ENCODE assay signal across 23 cellular contexts in genomic region chr17:542943-543342, GRCh38.
"Had no signal": no experiment of that assay in that cellular context is flagged by ENCODE, and none has a peak within 500 bp of the region (broad histone marks: within the 10 kb centered on the region; RNA-seq: fewer than 3 reads in every experiment).

No MANE protein-coding gene starts in this region.

- H2AFZ ChIP-seq: parathyroid adenoma had no signal

- H3K9ac ChIP-seq: parathyroid adenoma had no signal

- H3K27ac Mint-ChIP-seq: activated naive CD4-positive, alpha-beta T cell treated with anti-CD3 and anti-CD28 coated beads for 36 hours; nephron; T-cell; T-helper 2 cell treated with Interferon-gamma antibody and Interleukin-4, amounts not matched to agents 5 μg/mL and 100 μg/mL, for 36 hours had no signal

- H3K27ac ChIP-seq: ascending aorta, foreskin keratinocyte, parathyroid adenoma, stomach, suprapubic skin, tibial nerve, WERI-Rb-1 had no signal

- H3K4me3 ChIP-seq: ascending aorta, stomach, suprapubic skin, tibial nerve had no signal

- H3K9me3 ChIP-seq: ascending aorta, stomach, suprapubic skin, tibial nerve had no signal

- H3K4me1 ChIP-seq: ascending aorta, foreskin keratinocyte, suprapubic skin had no signal

- H3K4me3 Mint-ChIP-seq: activated naive CD4-positive, alpha-beta T cell treated with anti-CD3 and anti-CD28 coated beads for 36 hours; memory B cell; nephron; T-cell; T-helper 2 cell treated with Interferon-gamma antibody and Interleukin-4, amounts not matched to agents 5 μg/mL and 100 μg/mL, for 36 hours had no signal

- H3K36me3 ChIP-seq: WERI-Rb-1 had no signal

- H3K9me3 Mint-ChIP-seq: activated naive CD4-positive, alpha-beta T cell treated with anti-CD3 and anti-CD28 coated beads for 36 hours; memory B cell; nephron; T-cell; T-helper 2 cell treated with Interferon-gamma antibody and Interleukin-4, amounts not matched to agents 5 μg/mL and 100 μg/mL, for 36 hours had no signal

- ATAC-seq: foreskin keratinocyte, left colon, right cardiac atrium, T-cell had no signal

- H3K27me3 Mint-ChIP-seq: memory B cell, T-cell had no signal

- H3K79me2 ChIP-seq: parathyroid adenoma had no signal

- H3K27me3 ChIP-seq: ascending aorta, foreskin keratinocyte, stomach, suprapubic skin, tibial nerve had no signal

- DNase-seq: activated CD4-positive, alpha-beta T cell treated with anti-CD3 and anti-CD28 coated beads, Interleukin-2, amount 50 U/mL, for 4 hours; activated CD8-positive, alpha-beta memory T cell treated with anti-CD3 and anti-CD28 coated beads, Interleukin-2, amount 50 U/mL, for 4 hours; activated naive CD4-positive, alpha-beta T cell treated with anti-CD3 and anti-CD28 coated beads for 36 hours; central memory CD4-positive, alpha-beta T cell; dermis blood vessel endothelial cell; effector CD8-positive, alpha-beta T cell; erythroblast; foreskin keratinocyte; left colon; nucleus accumbens; right cardiac atrium; stimulated activated CD4-positive, alpha-beta T cell treated with anti-CD3 and anti-CD28 coated beads, Interleukin-12 subunit alpha, Interleukin-12 subunit beta, amount 100 ng/mL, for 4 hours; stimulated activated CD4-positive, alpha-beta T cell treated with anti-CD3 and anti-CD28 coated beads, Interleukin-4, amount 100 ng/mL, for 4 hours; stomach; T-cell; WERI-Rb-1 had no signal
